In genomic region chr1:210978316-210978993, GRCh38 we compare ENCODE assay signal across 18 cellular contexts.
A peak's percentile ranks its signal among the peaks of the same experiment; 100 is the strongest.
DNase-seq lines count a peak whose midpoint lies in the region; ATAC-seq and TF ChIP-seq lines count a peak whose summit lies in the region.
"Had no signal": no experiment of that assay in that cellular context is flagged by ENCODE, and none has a peak within 500 bp of the region (broad histone marks: within the 10 kb centered on the region; RNA-seq: fewer than 3 reads in every experiment).

No MANE protein-coding gene starts in this region.

- DNase-seq in HT1080 (ENCODE audit: low read depth) (peak; percentile 16), kidney glomerular epithelial cell (lab: John Stamatoyannopoulos, UW) (peak; percentile 63), immature natural killer cell (no peak), lower lobe of right lung (no peak)
- DNase-seq in stimulated activated CD4-positive, alpha-beta T cell treated with anti-CD3 and anti-CD28 coated beads, Interleukin-4, amount 100 ng/mL, for 1 hour = no peak
- DNase-seq: activated CD4-positive, CD25-positive, alpha-beta regulatory T cell; HFFc6; hippocampal formation; mesendoderm; NCI-H187 treated with DMSO at 0.1 percent for 48 hours; NCI-H446 treated with DMSO at 0.1 percent for 48 hours; stimulated activated naive CD4-positive, alpha-beta T cell; T1000 had no signal

- H3K36me3 ChIP-seq in lower lobe of right lung = no peaks in the 10 kb centered on the region

- no peak overlapping the region for H3K27ac Mint-ChIP-seq in immature natural killer cell
- H3K27ac Mint-ChIP-seq: activated naive CD4-positive, alpha-beta T cell treated with anti-CD3 and anti-CD28 coated beads, Interleukin-2, amount 50 U/mL, for 24 hours; HFFc6 had no signal

- no peaks in the 10 kb centered on the region for H3K9me3 ChIP-seq in lower lobe of right lung

- H3K4me1 ChIP-seq in lower lobe of right lung = no peaks in the 10 kb centered on the region

- H3K4me3 Mint-ChIP-seq in immature natural killer cell = no peak overlapping the region
- H3K4me3 Mint-ChIP-seq: activated naive CD4-positive, alpha-beta T cell treated with anti-CD3 and anti-CD28 coated beads, Interleukin-2, amount 50 U/mL, for 24 hours; HFFc6; nephron had no signal

- no peaks in the 10 kb centered on the region for H3K4me1 Mint-ChIP-seq in immature natural killer cell
- H3K4me1 Mint-ChIP-seq: activated naive CD4-positive, alpha-beta T cell treated with anti-CD3 and anti-CD28 coated beads, Interleukin-2, amount 50 U/mL, for 24 hours; nephron had no signal

- no peak overlapping the region for H3K27ac ChIP-seq in lower lobe of right lung

- ATAC-seq in GM18909 (IDR thresholded peaks at IDR 0.05; ENCODE audit: poor library complexity, unreplicated experiment) (peak; percentile 71), HG02798 (IDR thresholded peaks at IDR 0.05; ENCODE audit: poor library complexity, unreplicated experiment) (peak; percentile 40), lower lobe of right lung (no peak)
- ATAC-seq: K562 had no signal

- H3K27me3 ChIP-seq in lower lobe of right lung (ENCODE audit: low read depth) = no peaks in the 10 kb centered on the region

- no peak overlapping the region for H3K4me3 ChIP-seq in lower lobe of right lung
- H3K4me3 ChIP-seq: K562 had no signal

- no peak for TF ChIP-seq CTCF in lower lobe of right lung (IDR thresholded peaks at IDR 0.05)

- intact Hi-C loops in lower lobe of right lung (cut with DNase I) = no loop called here

- peaks cover 0 to 7% (median 2%) of the 10 kb centered on the region in 3 donors for H3K27me3 Mint-ChIP-seq in immature natural killer cell (ENCODE audit: low read depth in 3 of 3)

- H3K9me3 Mint-ChIP-seq in immature natural killer cell = peaks cover 0 to 4% (median 0%) of the 10 kb centered on the region in 6 donors
- H3K9me3 Mint-ChIP-seq: activated naive CD4-positive, alpha-beta T cell treated with anti-CD3 and anti-CD28 coated beads, Interleukin-2, amount 50 U/mL, for 24 hours; HFFc6 had no signal

- H3K36me3 Mint-ChIP-seq in immature natural killer cell = no peaks in the 10 kb centered on the region
- H3K36me3 Mint-ChIP-seq: activated naive CD4-positive, alpha-beta T cell treated with anti-CD3 and anti-CD28 coated beads, Interleukin-2, amount 50 U/mL, for 24 hours had no signal

Comparison
In these comparisons a context has a peak if more than half of its experiments do, and no peak if none do; other contexts are left out.
1. ATAC-seq: peak in GM18909 (single experiment) and HG02798 (single experiment); none in lower lobe of right lung (0 of 2).
2. DNase-seq: peak in HT1080 (single experiment) and kidney glomerular epithelial cell (single experiment); none in immature natural killer cell (0 of 3), lower lobe of right lung (single experiment) and stimulated activated CD4-positive, alpha-beta T cell treated with anti-CD3 and anti-CD28 coated beads, Interleukin-4, amount 100 ng/mL, for 1 hour (single experiment).